1 cellular context compared by ENCODE assay signal in genomic region chr2:109681633-109682032, GRCh38.
TF ChIP-seq lines count a peak whose summit lies in the region.

No MANE protein-coding gene starts in this region.

TF ChIP-seq in HepG2, 621 proteins besides CTCF, POLR2A, EP300 and RAD21 (continued from another document):
- TF ChIP-seq ZNF687 (CRISPR knock-in tag; IDR thresholded peaks at IDR 0.05) = peak; percentile 54
